ENCODE assay signal across 19 cellular contexts in the genomic region with DNA sequence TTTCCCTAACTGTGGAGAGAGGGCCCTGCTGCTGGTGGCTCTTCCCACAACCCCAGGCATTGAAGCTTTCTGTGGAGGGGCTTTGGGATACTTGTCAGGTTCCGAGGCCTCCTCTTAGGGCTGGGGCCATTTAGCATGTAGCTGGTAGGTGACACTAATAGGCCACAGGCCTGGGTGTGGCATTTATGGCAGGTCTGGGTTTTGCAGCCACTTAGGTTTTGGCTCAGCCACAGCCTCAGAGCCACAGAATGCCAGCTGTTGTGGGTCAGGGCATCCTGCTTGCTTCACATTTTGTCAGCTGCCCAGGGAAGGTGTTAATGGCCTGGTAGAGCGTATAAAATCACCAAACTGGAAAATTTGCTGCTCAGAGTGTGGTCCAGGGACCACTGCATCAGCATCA. TPM values are rescaled to one million over a fixed set of nuclear protein-coding genes. Genes with fewer than 3 reads are reported as not detected.
DNase-seq lines count a peak whose midpoint lies in the region; ATAC-seq and TF ChIP-seq lines count a peak whose summit lies in the region.
"Had no signal": no experiment of that assay in that cellular context is flagged by ENCODE, and none has a peak within 500 bp of the region (broad histone marks: within the 10 kb centered on the region; RNA-seq: fewer than 3 reads in every experiment).

No MANE protein-coding gene starts in this region.

- no peak overlapping the region for H3K23ac ChIP-seq in mesendoderm (ENCODE audit: low read length)

- H3K9ac ChIP-seq in mesendoderm (ENCODE audit: low read length), result no peak overlapping the region

- TF ChIP-seq CTCF in right atrium auricular region (IDR thresholded peaks at IDR 0.05) (no peak), heart right ventricle (IDR thresholded peaks at IDR 0.05) (no peak), prostate gland (IDR thresholded peaks at IDR 0.05) (no peak), mucosa of descending colon (IDR thresholded peaks at IDR 0.05) (no peak)

- H3K4me2 ChIP-seq in mesendoderm (ENCODE audit: low read length), result no peak overlapping the region

- no peak overlapping the region for H2BK5ac ChIP-seq in mesendoderm (ENCODE audit: low read length)

- H3K36me3 ChIP-seq in right atrium auricular region, result no peaks in the 10 kb centered on the region
- peaks cover 0 to 8% (median 0%) of the 10 kb centered on the region in 9 donors for H3K36me3 ChIP-seq in heart right ventricle
- H3K36me3 ChIP-seq in mesendoderm (ENCODE audit: control insufficient read depth, insufficient read depth, low read length), result no peaks in the 10 kb centered on the region
- no peaks in the 10 kb centered on the region for H3K36me3 ChIP-seq in prostate gland
- H3K36me3 ChIP-seq in H7 (replicated peaks; ENCODE audit: control insufficient read depth, insufficient read depth, low read length), result peaks cover 8% of the 10 kb centered on the region
- no peaks in the 10 kb centered on the region for H3K36me3 ChIP-seq in mucosa of descending colon (ENCODE audit: low read depth)

- TF ChIP-seq POLR2A in prostate gland (IDR thresholded peaks at IDR 0.05), result no peak

- intact Hi-C loops in Right ventricle myocardium inferior (cut with DNase I) (no loop called here), heart right ventricle (cut with DNase I) (no loop called here), prostate gland (cut with DNase I) (loop anchor here (10.0 kb wide), 1 partner anchor 497 kb away; no protein-coding TSS in a partner anchor), mucosa of descending colon (cut with DNase I, micrococcal nuclease) (no loop called here)

- H3K4me3 ChIP-seq in right atrium auricular region, result no peak overlapping the region
- H3K4me3 ChIP-seq in heart right ventricle, result no peak overlapping the region
- no peak overlapping the region for H3K4me3 ChIP-seq in mesendoderm (ENCODE audit: low read length)
- H3K4me3 ChIP-seq in prostate gland, result no peak overlapping the region
- H3K4me3 ChIP-seq in H7 (ENCODE audit: insufficient read depth, low read depth, low read length), result no peak overlapping the region
- H3K4me3 ChIP-seq in mucosa of descending colon, result no peak overlapping the region
- H3K4me3 ChIP-seq: SK-N-MC had no signal

- H3K79me2 ChIP-seq in mesendoderm (ENCODE audit: control insufficient read depth, insufficient read depth, low read length), result no peaks in the 10 kb centered on the region

- no peak for DNase-seq in Right ventricle myocardium inferior (ENCODE audit: missing footprints)
- DNase-seq in right atrium auricular region (ENCODE audit: low spot score), result no peak
- DNase-seq in heart right ventricle, result no peak
- DNase-seq in mesendoderm, result no peak
- DNase-seq in prostate gland (ENCODE audit: low spot score), result no peak
- DNase-seq in H7, result no peak
- no peak for DNase-seq in mucosa of descending colon
- DNase-seq: AML-193, DMS79, Karpas-422, MV-4-11, NCI-H1694, NCI-H2081, NCI-H2171, NCI-H446, NCI-H526, PC-3, SHP77 treated with DMSO at 0.1 percent for 48 hours had no signal

- peak overlapping the region; percentile 65 for H3K4ac ChIP-seq in mesendoderm (ENCODE audit: low read depth, low read length)

- H4K5ac ChIP-seq in mesendoderm (ENCODE audit: low read length), result no peak overlapping the region

- peaks cover 2% of the 10 kb centered on the region for H3K79me1 ChIP-seq in mesendoderm (ENCODE audit: low read length)

- H2BK120ac ChIP-seq in mesendoderm (ENCODE audit: low read depth, low read length), result no peak overlapping the region

- 60 to 70% methylated on average over 2 of the region's 2 CpGs for WGBS in heart right ventricle, 2 donors
- WGBS in mesendoderm (ENCODE audit: extremely low coverage, insufficient coverage, low lambda C conversion rate), result no CpG with 5 or more reads among the region's 2 CpGs
- WGBS in prostate gland, result 100% methylated on average over 2 of the region's 2 CpGs

- H2AK5ac ChIP-seq in mesendoderm (ENCODE audit: low read length), result no peak overlapping the region

- no peak overlapping the region for H3K56ac ChIP-seq in mesendoderm (ENCODE audit: low read length)

- H3K27ac ChIP-seq in right atrium auricular region, result peak overlapping the region in 1 of 2 donors; percentile 38
- H3K27ac ChIP-seq in heart right ventricle, result no peak overlapping the region
- H3K27ac ChIP-seq in mesendoderm (ENCODE audit: low read depth, low read length), result no peak overlapping the region
- no peak overlapping the region for H3K27ac ChIP-seq in prostate gland
- H3K27ac ChIP-seq: SK-N-MC had no signal

- H3K9me3 ChIP-seq in right atrium auricular region (no peaks in the 10 kb centered on the region), heart right ventricle (peaks cover 0 to 3% (median 0%) of the 10 kb centered on the region in 11 donors), prostate gland (no peaks in the 10 kb centered on the region), mucosa of descending colon (no peaks in the 10 kb centered on the region)

- ATAC-seq in Right ventricle myocardium inferior, result peak; percentile 78
- peak in 7 of 8 donors; percentile 34 to 82 (median 62) for ATAC-seq in heart right ventricle
- no peak for ATAC-seq in mucosa of descending colon
- ATAC-seq: PC-3 had no signal

- no peaks in the 10 kb centered on the region for H3K27me3 ChIP-seq in right atrium auricular region
- no peaks in the 10 kb centered on the region for H3K27me3 ChIP-seq in heart right ventricle
- no peaks in the 10 kb centered on the region for H3K27me3 ChIP-seq in mesendoderm (ENCODE audit: insufficient read depth, low read length, poor library complexity)
- H3K27me3 ChIP-seq in prostate gland (replicated peaks; ENCODE audit: insufficient read depth), result no peaks in the 10 kb centered on the region
- no peaks in the 10 kb centered on the region for H3K27me3 ChIP-seq in H7 (ENCODE audit: control insufficient read depth, insufficient read depth, low read length)

- H2BK15ac ChIP-seq in mesendoderm (replicated peaks; ENCODE audit: low read depth), result no peak overlapping the region

- no peak overlapping the region for H3K18ac ChIP-seq in mesendoderm (ENCODE audit: low read length)

- H3K4me1 ChIP-seq in right atrium auricular region, result peaks cover 0 to 36% of the 10 kb centered on the region in 2 donors
- peaks cover 0 to 44% (median 22%) of the 10 kb centered on the region in 9 donors for H3K4me1 ChIP-seq in heart right ventricle
- peaks cover 7% of the 10 kb centered on the region for H3K4me1 ChIP-seq in mesendoderm (ENCODE audit: control insufficient read depth, low read depth, low read length)
- H3K4me1 ChIP-seq in prostate gland (replicated peaks), result no peaks in the 10 kb centered on the region
- no peaks in the 10 kb centered on the region for H3K4me1 ChIP-seq in mucosa of descending colon (ENCODE audit: low read depth)

- H4K8ac ChIP-seq in mesendoderm (ENCODE audit: low read depth, low read length), result no peak overlapping the region

RNA-seq across cellular contexts. Expression of gene FAM124A, which starts 15.7 kb away (rescaled TPM):
- total RNA-seq in Right ventricle myocardium inferior (12.1 TPM), right atrium auricular region (1 to 10 TPM; 8.0 to 8.6 TPM), heart right ventricle (10 to 100 TPM in 2 of 10 donors, 1 to 10 TPM in 8; 5.1 to 14.0 (median 8.4) TPM), prostate gland (10 to 100 TPM in 1 of 2 donors, 1 to 10 TPM in 1; 5.5 to 11.2 TPM), mucosa of descending colon (10 to 100 TPM in 1 of 3 donors, 1 to 10 TPM in 2; 1.2 to 15.2 (median 2.1) TPM)
- 1 to 10 TPM; 2.1 to 5.2 TPM for polyA plus RNA-seq in heart right ventricle
- 10.9 TPM for polyA plus RNA-seq in mesendoderm (2013, experiment 1 of 2)
- 11.2 TPM for polyA plus RNA-seq in mesendoderm (2013, experiment 2 of 2)
- 26.5 and 38.6 TPM in 2 replicates for total RNA-seq in H7 (2014; rRNA removed; shearing (Covaris generic))
